ENCODE assay signal across 9 cellular contexts in the genomic region with DNA sequence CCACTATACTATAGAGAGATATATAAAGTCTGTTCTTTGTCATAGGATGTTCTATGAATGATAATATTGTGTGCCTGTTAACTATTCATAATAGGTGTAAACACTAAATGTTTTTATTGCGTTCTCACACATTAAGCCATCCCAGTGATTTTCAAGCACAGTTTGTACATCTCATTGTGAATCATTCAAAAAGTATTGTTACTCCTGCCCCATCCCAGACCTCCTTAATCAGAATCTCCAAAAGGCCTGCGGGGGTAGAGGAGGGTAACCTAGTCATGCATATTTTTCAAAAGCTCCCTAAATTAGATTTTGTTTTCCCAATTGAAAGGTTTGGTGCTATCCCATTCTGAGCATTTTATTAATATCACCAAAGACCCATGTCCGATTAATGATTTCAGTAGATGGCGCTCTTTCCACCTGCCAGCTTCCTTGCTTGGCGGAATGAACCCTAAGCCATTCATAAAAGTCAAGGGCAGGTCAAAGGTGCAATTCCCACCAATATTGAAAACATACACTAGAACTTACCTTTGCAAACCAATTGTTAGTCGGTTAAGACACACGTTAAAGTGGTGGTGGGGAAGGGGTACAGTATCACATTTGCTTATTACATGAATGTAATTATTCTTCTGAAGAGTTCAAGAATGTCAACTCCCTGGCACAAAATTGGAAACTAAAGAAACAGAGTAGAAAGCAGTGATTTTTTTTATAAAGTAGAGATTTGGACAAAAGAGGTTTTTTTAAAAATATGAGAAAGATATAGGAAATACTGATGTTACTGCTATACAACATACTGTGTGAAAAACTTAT. TPM values are rescaled to one million over a fixed set of nuclear protein-coding genes. Genes with fewer than 3 reads are reported as not detected.
A peak's percentile ranks its signal among the peaks of the same experiment; 100 is the strongest.
DNase-seq lines count a peak whose midpoint lies in the region; ATAC-seq, FAIRE-seq and TF ChIP-seq lines count a peak whose summit lies in the region.
"Had no signal": no experiment of that assay in that cellular context is flagged by ENCODE, and none has a peak within 500 bp of the region (broad histone marks: within the 10 kb centered on the region; RNA-seq: fewer than 3 reads in every experiment).

No MANE protein-coding gene starts in this region.

- peaks cover 7% of the 10 kb centered on the region for H3K4me1 Mint-ChIP-seq in MCF 10A (ENCODE audit: insufficient read depth, unreplicated experiment)

- TF ChIP-seq CTCF in Panc1 (IDR thresholded peaks at IDR 0.05) (peak; percentile 79), MCF 10A (IDR thresholded peaks at IDR 0.05; ENCODE audit: unreplicated experiment) (peak; percentile 57), suprapubic skin (IDR thresholded peaks at IDR 0.05) (peak; percentile 24 to 26)

- TF ChIP-seq EP300 in suprapubic skin (IDR thresholded peaks at IDR 0.05) = no peak

- 50% methylated on average over 7 of the region's 7 CpGs for WGBS in suprapubic skin

- CTCF ChIA-PET in Panc1 (lab: Charles Lee) (no interaction called here), MCF 10A (lab: Yijun Ruan, JAX) (interaction anchor here (0.6 to 2.0 kb wide), 10 partner anchors 8 to 1072 kb away, joined by 3 to 7 read pairs (median 3); no protein-coding TSS in a partner anchor)

- no peaks in the 10 kb centered on the region for H3K36me3 ChIP-seq in Panc1 (ENCODE audit: control insufficient read depth, insufficient read depth, low read length)
- H3K36me3 ChIP-seq in suprapubic skin = no peaks in the 10 kb centered on the region

- BruUV-seq in Panc1 (replicated peaks; lab: Mats Ljungman, UMichigan) (no TSS peak), MCF 10A (replicated peaks; lab: Mats Ljungman, UMichigan) (no TSS peak)

- FAIRE-seq in GM12892 (lab: Jason Lieb, UNC) = peak; percentile 68

- intact Hi-C loops in Panc1 (cut with micrococcal nuclease; ENCODE audit: unreplicated experiment) (no loop called here), MCF 10A (cut with micrococcal nuclease) (loop anchor here (1.0 to 10.0 kb wide), 3 partner anchors 104 to 330 kb away; no protein-coding TSS in a partner anchor)

- H3K4me3 ChIP-seq in Panc1 (ENCODE audit: low read depth in 2 of 2, low read length in 2 of 2) (no peak overlapping the region), suprapubic skin (no peak overlapping the region)

- in situ Hi-C loops in ACHN (cut with HindIII; ENCODE audit: low pct_ligation_motif_present, low pct_unique_long_range_greater_than_20kb, low sequenced_read_pairs) (no loop called here), Panc1 (cut with HindIII; ENCODE audit: low pct_unique_long_range_greater_than_20kb, low sequenced_read_pairs) (no loop called here)

- 0 out of 2 replicates have a peak, but pooled peaks have one; percentile 77 for ATAC-seq in Panc1
- ATAC-seq in HG02588 (IDR thresholded peaks at IDR 0.05; ENCODE audit: unreplicated experiment) = no peak

- peak; percentile 47 for DNase-seq in ACHN
- DNase-seq in GM12892 (ENCODE audit: insufficient read length) = no peak
- peak; percentile 10 for DNase-seq in Panc1 (ENCODE audit: low read depth, low spot score)
- peak; percentile 62 for DNase-seq in MCF 10A (ENCODE audit: unreplicated experiment)
- peak; percentile 50 for DNase-seq in left kidney (ENCODE audit: low read depth, low spot score)
- DNase-seq in suprapubic skin (ENCODE audit: low spot score in 2 of 2) = no peak
- no peak for DNase-seq in MV-4-11 (lab: John Stamatoyannopoulos, UW)

- H3K27me3 ChIP-seq in Panc1 (ENCODE audit: control insufficient read depth, insufficient read depth, low read length) = no peaks in the 10 kb centered on the region
- H3K27me3 ChIP-seq in suprapubic skin = no peaks in the 10 kb centered on the region

- H3K9me3 ChIP-seq in Panc1 (ENCODE audit: control insufficient read depth, insufficient read depth, low read depth, low read length) = no peaks in the 10 kb centered on the region
- H3K9me3 ChIP-seq in suprapubic skin = no peaks in the 10 kb centered on the region

- H3K9me3 Mint-ChIP-seq in MCF 10A (ENCODE audit: unreplicated experiment) = no peaks in the 10 kb centered on the region

- H3K4me1 ChIP-seq in Panc1 (ENCODE audit: control insufficient read depth, insufficient read depth, low read length) = no peaks in the 10 kb centered on the region
- H3K4me1 ChIP-seq in suprapubic skin = peaks cover 6% of the 10 kb centered on the region

- no peak overlapping the region for H3K4me3 Mint-ChIP-seq in MCF 10A (ENCODE audit: unreplicated experiment)

- H3K36me3 Mint-ChIP-seq in MCF 10A (ENCODE audit: insufficient read depth, unreplicated experiment) = no peaks in the 10 kb centered on the region

- POLR2A ChIA-PET in Panc1 (lab: Charles Lee) = no interaction called here
- POLR2A ChIA-PET in MCF 10A (lab: Yijun Ruan, JAX) = interaction anchor here (1.0 kb wide), 1 partner anchor 12 kb away, joined by 5 read pairs; no protein-coding TSS in a partner anchor

- TF ChIP-seq POLR2A in GM12892 (IDR thresholded peaks at IDR 0.05; ENCODE audit: low read depth, low read length) = no peak
- no peak for TF ChIP-seq POLR2A in suprapubic skin (IDR thresholded peaks at IDR 0.05)

- no peaks in the 10 kb centered on the region for H3K27me3 Mint-ChIP-seq in MCF 10A (ENCODE audit: insufficient read depth, unreplicated experiment)

- no peak overlapping the region for H3K27ac ChIP-seq in Panc1 (ENCODE audit: low read length)
- no peak overlapping the region for H3K27ac ChIP-seq in suprapubic skin
- H3K27ac ChIP-seq: epithelial cell of prostate had no signal

- H3K27ac Mint-ChIP-seq in MCF 10A (ENCODE audit: low read depth, unreplicated experiment) = no peak overlapping the region

RNA-seq across cellular contexts. Expression of a gene that starts 5.8 kb away (rescaled TPM):
- 11.5 TPM for polyA plus RNA-seq in GM12892 (2012; ENCODE audit: missing spikeins)
- total RNA-seq in Panc1 (2021; ENCODE audit: unreplicated experiment) (7.0 TPM), MCF 10A (2022) (20.5 and 20.9 TPM in 2 replicates), suprapubic skin (10 to 100 TPM; 31.9 to 69.0 (median 39.5) TPM)
- 2.1 TPM for polyA plus RNA-seq in Panc1 (2012; ENCODE audit: insufficient read length)

Comparison
In these comparisons a context has a peak if more than half of its experiments do, and no peak if none do; other contexts are left out.
1. DNase-seq: peak in ACHN (single experiment), Panc1 (single experiment), MCF 10A (single experiment) and left kidney (single experiment); none in GM12892 (single experiment), suprapubic skin (0 of 2) and MV-4-11 (single experiment).
2. CTCF ChIP-seq: peak in every context shown above with its lines; median percentile 79 in Panc1; 57 in MCF 10A; 25 in suprapubic skin.